In genomic region chr6:159969921-159970320, GRCh38 we compare ENCODE assay signal across 8 cellular contexts. TPM values are rescaled to one million over a fixed set of nuclear protein-coding genes. Genes with fewer than 3 reads are reported as not detected.
A peak's percentile ranks its signal among the peaks of the same experiment; 100 is the strongest.
DNase-seq lines count a peak whose midpoint lies in the region; ATAC-seq and TF ChIP-seq lines count a peak whose summit lies in the region.

No MANE protein-coding gene starts in this region.

- CTCF ChIA-PET in SK-N-SH (lab: Yijun Ruan, JAX): interaction anchor here (1.8 kb wide), 1 partner anchor 8 kb away, joined by 5 read pairs; no protein-coding TSS in a partner anchor

- POLR2A ChIA-PET in SK-N-SH (lab: Yijun Ruan, JAX): no interaction called here

- peaks cover 36% of the 10 kb centered on the region for H4K20me1 ChIP-seq in SK-N-SH (ENCODE audit: insufficient read depth)

- H2AFZ ChIP-seq in SK-N-SH (ENCODE audit: low read depth): no peak overlapping the region; the same call in 1 of the 2 replicates

- peak overlapping the region; percentile 47 to 76 for H3K27ac ChIP-seq in SK-N-SH (ENCODE audit: low read depth in 2 of 2, low read length in 1 of 2)
- H3K27ac ChIP-seq in effector memory CD4-positive, alpha-beta T cell (ENCODE audit: insufficient read depth, low read length, poor library complexity, severe bottlenecking): peak overlapping the region; percentile 62
- H3K27ac ChIP-seq in lung (ENCODE audit: low read depth in 1 of 2, low read length in 1 of 2): peak overlapping the region in 1 of 2 donors; percentile 97
- peak overlapping the region; percentile 77 to 80 for H3K27ac ChIP-seq in thoracic aorta

- H3K79me2 ChIP-seq in SK-N-SH (ENCODE audit: insufficient read depth): peaks cover 56% of the 10 kb centered on the region

- peak overlapping the region; percentile 76 for H3K4me2 ChIP-seq in SK-N-SH

- no peaks in the 10 kb centered on the region; the same call in 1 of the 2 replicates for H3K27me3 ChIP-seq in SK-N-SH (ENCODE audit: insufficient read depth)
- no peaks in the 10 kb centered on the region for H3K27me3 ChIP-seq in effector memory CD4-positive, alpha-beta T cell (replicated peaks; ENCODE audit: control insufficient read depth, insufficient read depth, low read length, poor library complexity, severe bottlenecking)
- H3K27me3 ChIP-seq in lung (ENCODE audit: control insufficient read depth, insufficient read depth): no peaks in the 10 kb centered on the region
- no peaks in the 10 kb centered on the region for H3K27me3 ChIP-seq in thoracic aorta (replicated peaks; ENCODE audit: insufficient read depth)

- no peak for ATAC-seq in lung (ENCODE audit: insufficient read depth, low FRiP score)
- ATAC-seq in thoracic aorta (ENCODE audit: insufficient number of reproducible peaks, low FRiP score, low read depth): peak; percentile 34
- no peak for ATAC-seq in GM21526 (IDR thresholded peaks at IDR 0.05; ENCODE audit: low FRiP score, unreplicated experiment)

- H3K9me3 ChIP-seq in SK-N-SH: no peaks in the 10 kb centered on the region
- no peaks in the 10 kb centered on the region for H3K9me3 ChIP-seq in effector memory CD4-positive, alpha-beta T cell (ENCODE audit: control insufficient read depth, low read length)
- H3K9me3 ChIP-seq in lung (ENCODE audit: control insufficient read depth in 2 of 2, insufficient read depth in 1 of 2, low read length in 1 of 2): peaks cover 0 to 1% of the 10 kb centered on the region in 2 donors
- no peaks in the 10 kb centered on the region for H3K9me3 ChIP-seq in thoracic aorta

- H3K36me3 ChIP-seq in SK-N-SH (replicated peaks in 1 of 2; ENCODE audit: control insufficient read depth in 1 of 2, insufficient read depth in 2 of 2, low read length in 1 of 2) (no peaks in the 10 kb centered on the region), lung (ENCODE audit: control insufficient read depth in 2 of 2, insufficient read depth in 2 of 2, low read length in 2 of 2) (no peaks in the 10 kb centered on the region), thoracic aorta (no peaks in the 10 kb centered on the region)
- no peaks in the 10 kb centered on the region for H3K36me3 ChIP-seq in effector memory CD4-positive, alpha-beta T cell (ENCODE audit: control insufficient read depth, insufficient read depth, low read length)

- H3K9me2 ChIP-seq in SK-N-SH: no peaks in the 10 kb centered on the region

- TF ChIP-seq RAD21 in SK-N-SH (IDR thresholded peaks at IDR 0.05; ENCODE audit: low read length): no peak

- DNase-seq in DMS114 treated with DMSO at 0.1 percent for 48 hours (lab: John Stamatoyannopoulos, UW; ENCODE audit: unreplicated experiment) (peak; percentile 14), GM20000 (ENCODE audit: low spot score) (peak; percentile 73), HuH-7 (ENCODE audit: low spot score) (peak; percentile 95), SK-N-SH (peak; percentile 79), lung (ENCODE audit: low spot score) (peak; percentile 69), thoracic aorta (ENCODE audit: low spot score) (no peak)
- DNase-seq in effector memory CD4-positive, alpha-beta T cell: peak in 1 of 3 donors; percentile 25

- no peak for TF ChIP-seq CTCF in GM20000 (IDR thresholded peaks at IDR 0.05; ENCODE audit: extremely low read depth, missing control alignments)
- no peak for TF ChIP-seq CTCF in SK-N-SH (IDR thresholded peaks at IDR 0.05)
- TF ChIP-seq CTCF in lung (IDR thresholded peaks at IDR 0.05; ENCODE audit: control extremely low read depth, extremely low read depth): no peak
- TF ChIP-seq CTCF in thoracic aorta (IDR thresholded peaks at IDR 0.05): no peak

- H3F3A ChIP-seq in SK-N-SH (replicated peaks; ENCODE audit: insufficient read depth): peaks cover 4% of the 10 kb centered on the region

- H3K4me1 ChIP-seq in SK-N-SH (ENCODE audit: control insufficient read depth in 1 of 2, insufficient read depth in 2 of 2, low read depth in 1 of 2, low read length in 1 of 2) (peaks cover 20 to 22% of the 10 kb centered on the region in 2 experiments), lung (ENCODE audit: control insufficient read depth in 2 of 2, insufficient read depth in 2 of 2, low read length in 2 of 2) (peaks cover 13 to 29% of the 10 kb centered on the region in 2 donors), thoracic aorta (ENCODE audit: control insufficient read depth in 1 of 2, low read depth in 2 of 2) (peaks cover 14 to 42% of the 10 kb centered on the region in 2 donors)
- H3K4me1 ChIP-seq in effector memory CD4-positive, alpha-beta T cell (ENCODE audit: control insufficient read depth, insufficient read depth, low read length, poor library complexity, severe bottlenecking): peaks cover 34% of the 10 kb centered on the region

- no peak for TF ChIP-seq EP300 in SK-N-SH (IDR thresholded peaks at IDR 0.05; ENCODE audit: borderline replicate concordance in 1 of 2, low read depth in 1 of 2, low read length in 1 of 2)

- 9% methylated on average over 8 of the region's 8 CpGs for WGBS in SK-N-SH (ENCODE audit: low lambda C conversion rate)
- 9 to 18% methylated on average over 8 of the region's 8 CpGs for WGBS in lung, 2 donors

- H3K4me3 ChIP-seq in SK-N-SH (ENCODE audit: low read depth in 2 of 2, low read length in 1 of 2) (peak overlapping the region; percentile 83 to 93), lung (peak overlapping the region; percentile 98), thoracic aorta (peak overlapping the region; percentile 96)
- H3K4me3 ChIP-seq in effector memory CD4-positive, alpha-beta T cell (ENCODE audit: insufficient read depth, low read depth, low read length, poor library complexity, severe bottlenecking): peak overlapping the region; percentile 91

- H3K9ac ChIP-seq in SK-N-SH: peak overlapping the region; percentile 86

TF ChIP-seq in SK-N-SH, 30 proteins besides CTCF, POLR2A, EP300 and RAD21 (continues in another document):
- no peak for TF ChIP-seq NFIC (IDR thresholded peaks at IDR 0.05; ENCODE audit: borderline replicate concordance)
- no peak for TF ChIP-seq ELF1 (IDR thresholded peaks at IDR 0.05)
- TF ChIP-seq FOXJ3 (CRISPR knock-in tag; IDR thresholded peaks at IDR 0.05): no peak
- TF ChIP-seq IRF3 (IDR thresholded peaks at IDR 0.05; ENCODE audit: low read depth, low read length): no peak
- 0 out of 2 replicates have a peak, but pooled peaks have one; percentile 52 for TF ChIP-seq MAX (IDR thresholded peaks at IDR 0.05; ENCODE audit: low read depth)
- no peak for TF ChIP-seq YY1 (IDR thresholded peaks at IDR 0.05; ENCODE audit: low read depth)
- TF ChIP-seq FOXM1 (IDR thresholded peaks at IDR 0.05; ENCODE audit: low read depth): no peak
- no peak for TF ChIP-seq SMC3 (IDR thresholded peaks at IDR 0.05; ENCODE audit: low read depth, low read length)
- peak; percentile 90 for TF ChIP-seq RFX5 (IDR thresholded peaks at IDR 0.05; ENCODE audit: low read length)
- no peak for TF ChIP-seq USF2 (IDR thresholded peaks at IDR 0.05; ENCODE audit: borderline replicate concordance, low read depth, low read length)
- peak; percentile 56; the same call in 1 of the 2 replicates for TF ChIP-seq USF1 (IDR thresholded peaks at IDR 0.05; ENCODE audit: borderline replicate concordance, low read depth)
- 0 out of 2 replicates have a peak, but pooled peaks have one; percentile 18 for TF ChIP-seq POLR2AphosphoS5 (IDR thresholded peaks at IDR 0.05; ENCODE audit: low read depth, low read length)
- no peak for TF ChIP-seq TAF1 (IDR thresholded peaks at IDR 0.05; ENCODE audit: borderline replicate concordance, low read depth, low read length)
- 0 out of 2 replicates have a peak, but pooled peaks have one; percentile 26 for TF ChIP-seq SIN3A (IDR thresholded peaks at IDR 0.05; ENCODE audit: borderline replicate concordance, low read depth, low read length)
- no peak for TF ChIP-seq MXI1 (IDR thresholded peaks at IDR 0.05; ENCODE audit: low read depth, low read length)
- TF ChIP-seq CHD2 (IDR thresholded peaks at IDR 0.05; ENCODE audit: low read length, partially characterized antibody): no peak
- TF ChIP-seq FOSL2 (IDR thresholded peaks at IDR 0.05; ENCODE audit: borderline replicate concordance, low read depth): no peak
- no peak for TF ChIP-seq RXRA (IDR thresholded peaks at IDR 0.05; ENCODE audit: borderline replicate concordance, low read depth)
- no peak for TF ChIP-seq EZH2phosphoT487 (IDR thresholded peaks at IDR 0.05; ENCODE audit: borderline replicate concordance, low read depth)
- no peak for TF ChIP-seq NRF1 (IDR thresholded peaks at IDR 0.05; ENCODE audit: low read depth, low read length)

RNA-seq across cellular contexts. Expression of gene IGF2R, which starts 1.0 kb away (rescaled TPM):
- polyA plus RNA-seq in SK-N-SH (2012; rRNA removed) (25.7 and 45.0 TPM in 2 replicates), lung (10 to 100 TPM; 30.0 to 67.3 TPM)
- polyA plus RNA-seq in SK-N-SH (2012; cell fraction: cytosol; rRNA removed): 34.7 and 43.1 TPM in 2 replicates
- polyA plus RNA-seq in SK-N-SH (2012; cell fraction: nucleus; rRNA removed): 52.3 and 71.0 TPM in 2 replicates
- total RNA-seq in lung (100 to 1,000 TPM; 118 to 125 TPM), thoracic aorta (10 to 100 TPM; 82.2 to 88.4 TPM)
